12 cellular contexts compared by ENCODE assay signal in the genomic region with DNA sequence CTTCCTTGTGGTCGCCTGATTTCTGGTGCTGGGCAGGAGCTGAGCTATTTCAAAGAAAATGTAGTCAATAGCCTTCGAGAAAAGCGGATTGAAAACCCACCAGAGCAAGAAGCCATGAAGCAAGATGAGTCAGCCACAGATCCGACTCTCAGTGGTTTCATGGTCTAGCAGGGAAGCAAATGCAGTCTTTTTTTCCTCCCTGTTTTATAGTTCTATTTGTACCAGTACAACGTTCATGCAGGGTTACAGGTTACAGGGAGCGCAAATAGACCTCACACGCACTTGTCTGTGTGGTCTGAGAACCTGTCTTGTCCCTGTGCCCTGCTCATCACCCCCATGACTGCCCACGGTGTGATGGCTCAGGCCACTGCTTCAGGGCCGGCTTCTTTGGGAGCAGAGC.
A peak's percentile ranks its signal among the peaks of the same experiment; 100 is the strongest.
DNase-seq lines count a peak whose midpoint lies in the region; ATAC-seq and TF ChIP-seq lines count a peak whose summit lies in the region.
"Had no signal": no experiment of that assay in that cellular context is flagged by ENCODE, and none has a peak within 500 bp of the region (broad histone marks: within the 10 kb centered on the region; RNA-seq: fewer than 3 reads in every experiment).

No MANE protein-coding gene starts in this region.

- H2BK120ac ChIP-seq in mesenchymal stem cell (ENCODE audit: low read depth, low read length) = no peak overlapping the region

- H2AK5ac ChIP-seq in mesenchymal stem cell (ENCODE audit: low read length, severe bottlenecking) = no peak overlapping the region

- H3K4me1 Mint-ChIP-seq in endothelial cell (ENCODE audit: unreplicated experiment) = no peaks in the 10 kb centered on the region

- H3K79me1 ChIP-seq in mesenchymal stem cell (replicated peaks; ENCODE audit: low read length, poor library complexity, severe bottlenecking) = no peaks in the 10 kb centered on the region

- H3K9ac ChIP-seq in mesenchymal stem cell (ENCODE audit: low read length) = no peak overlapping the region

- H3K4me2 ChIP-seq in mesenchymal stem cell (ENCODE audit: low read length, poor library complexity, severe bottlenecking) = no peak overlapping the region

- H3K9me3 ChIP-seq in mesenchymal stem cell (ENCODE audit: control insufficient read depth, low read length) (no peaks in the 10 kb centered on the region), right cardiac atrium (ENCODE audit: control insufficient read depth, low read length) (no peaks in the 10 kb centered on the region)
- H3K9me3 ChIP-seq: transverse colon had no signal

- H3K4ac ChIP-seq in mesenchymal stem cell (ENCODE audit: low read depth in 1 of 2, low read length in 2 of 2) = no peak overlapping the region

- H3K27me3 ChIP-seq in mesenchymal stem cell (ENCODE audit: control insufficient read depth in 1 of 2, insufficient read depth in 1 of 2, low read length in 2 of 2) = no peaks in the 10 kb centered on the region
- no peaks in the 10 kb centered on the region for H3K27me3 ChIP-seq in right cardiac atrium (ENCODE audit: control insufficient read depth, insufficient read depth)
- H3K27me3 ChIP-seq: transverse colon had no signal

- H3K4me3 ChIP-seq in mesenchymal stem cell (ENCODE audit: insufficient read depth in 1 of 2, low read depth in 1 of 2, low read length in 2 of 2) (no peak overlapping the region), right cardiac atrium (ENCODE audit: low read length) (no peak overlapping the region)
- H3K4me3 ChIP-seq: transverse colon had no signal

- peak overlapping the region; percentile 38 for H3K27ac ChIP-seq in mesenchymal stem cell (ENCODE audit: low read length, poor library complexity, severe bottlenecking)
- no peak overlapping the region for H3K27ac ChIP-seq in right cardiac atrium (ENCODE audit: low read length)
- H3K27ac ChIP-seq: transverse colon had no signal

- H3K18ac ChIP-seq in mesenchymal stem cell (ENCODE audit: low read depth in 1 of 2, low read length in 2 of 2) = no peak overlapping the region

- no peaks in the 10 kb centered on the region for H3K9me3 Mint-ChIP-seq in endothelial cell (ENCODE audit: unreplicated experiment)

- no peak overlapping the region for H2BK15ac ChIP-seq in mesenchymal stem cell (ENCODE audit: low read depth, poor library complexity, severe bottlenecking)

- no peak overlapping the region for H3K27ac Mint-ChIP-seq in endothelial cell (ENCODE audit: unreplicated experiment)
- H3K27ac Mint-ChIP-seq: naive thymus-derived CD4-positive, alpha-beta T cell had no signal

- DNase-seq in mesenchymal stem cell (no peak), right cardiac atrium (no peak), endothelial cell (ENCODE audit: low spot score) (no peak), NCI-H1417 treated with DMSO at 0.1 percent for 48 hours (lab: John Stamatoyannopoulos, UW) (no peak)
- DNase-seq: activated T-cell treated with anti-CD3 and anti-CD28 coated beads for 4 hours; naive thymus-derived CD4-positive, alpha-beta T cell; NCI-H2081; transverse colon had no signal

- no peak overlapping the region for H3K14ac ChIP-seq in mesenchymal stem cell (ENCODE audit: low read length in 2 of 2)

- WGBS in mesenchymal stem cell = 89% methylated on average over 9 of the region's 9 CpGs
- 89% methylated on average over 9 of the region's 9 CpGs for WGBS in right cardiac atrium

- H3K27me3 Mint-ChIP-seq in endothelial cell (ENCODE audit: unreplicated experiment) = no peaks in the 10 kb centered on the region

- H3K4me1 ChIP-seq in mesenchymal stem cell (ENCODE audit: control insufficient read depth, insufficient read depth, low read depth, low read length) (peaks cover 5% of the 10 kb centered on the region), right cardiac atrium (ENCODE audit: control insufficient read depth, insufficient read depth, low read length) (no peaks in the 10 kb centered on the region)
- H3K4me1 ChIP-seq: transverse colon had no signal

- H2AFZ ChIP-seq in mesenchymal stem cell (ENCODE audit: low read depth, low read length) = no peak overlapping the region

- no peak overlapping the region for H2BK5ac ChIP-seq in mesenchymal stem cell (ENCODE audit: low read depth, low read length, poor library complexity, severe bottlenecking)

- TF ChIP-seq CTCF in endothelial cell (IDR thresholded peaks at IDR 0.05; ENCODE audit: unreplicated experiment) = no peak

- ATAC-seq in GM19025 (IDR thresholded peaks at IDR 0.05; ENCODE audit: low read depth, unreplicated experiment) (peak; percentile 73), GM21737 (IDR thresholded peaks at IDR 0.05; ENCODE audit: unreplicated experiment) (peak; percentile 66), HG03354 (IDR thresholded peaks at IDR 0.05; ENCODE audit: poor library complexity, severe bottlenecking, unreplicated experiment) (peak; percentile 92), right cardiac atrium (no peak)
- ATAC-seq: naive thymus-derived CD4-positive, alpha-beta T cell; SK-N-SH treated with all-trans-retinoic acid at 6 μM for 48 hours had no signal

- intact Hi-C loops in right cardiac atrium (cut with DNase I) = no loop called here

- H3K23ac ChIP-seq in mesenchymal stem cell (ENCODE audit: low read length in 2 of 2) = no peak overlapping the region

- H4K91ac ChIP-seq in mesenchymal stem cell (ENCODE audit: low read length) = no peak overlapping the region

- H3K36me3 ChIP-seq in mesenchymal stem cell (ENCODE audit: control insufficient read depth in 1 of 2, insufficient read depth in 2 of 2, low read depth in 1 of 2, low read length in 2 of 2) = no peaks in the 10 kb centered on the region
- H3K36me3 ChIP-seq: transverse colon had no signal

- no peak overlapping the region for H4K8ac ChIP-seq in mesenchymal stem cell (ENCODE audit: low read length)

- H3K4me3 Mint-ChIP-seq in endothelial cell (ENCODE audit: unreplicated experiment) = no peak overlapping the region
- H3K4me3 Mint-ChIP-seq: naive thymus-derived CD4-positive, alpha-beta T cell had no signal

- H3K36me3 Mint-ChIP-seq in endothelial cell (ENCODE audit: low read depth, unreplicated experiment) = no peaks in the 10 kb centered on the region

- no peak overlapping the region for H2BK12ac ChIP-seq in mesenchymal stem cell (ENCODE audit: low read length in 2 of 2)

Comparison
In these comparisons a context has a peak if more than half of its experiments do, and no peak if none do; other contexts are left out.
1. ATAC-seq: peak in GM19025 (single experiment), GM21737 (single experiment) and HG03354 (single experiment); none in right cardiac atrium (0 of 2).